3 cellular contexts compared by ENCODE assay signal in the genomic region with DNA sequence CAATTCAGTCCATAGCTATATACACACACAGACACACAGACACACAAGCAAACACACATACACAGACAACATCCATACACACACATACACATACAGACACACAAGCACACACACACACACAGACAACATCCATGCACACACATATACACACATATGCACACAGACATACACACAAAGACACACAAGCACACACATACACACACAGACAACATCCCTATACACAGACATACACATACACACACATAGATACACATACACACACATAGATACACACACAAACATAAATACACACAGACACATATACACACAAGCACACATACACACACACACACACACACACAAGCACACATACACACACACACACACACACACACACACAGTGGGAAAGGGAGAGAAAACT.
A peak's percentile ranks its signal among the peaks of the same experiment; 100 is the strongest.
TF ChIP-seq lines count a peak whose summit lies in the region.

No MANE protein-coding gene starts in this region.

TF ChIP-seq in HepG2, 621 proteins besides CTCF, POLR2A, EP300 and RAD21:
- TF ChIP-seq, protein P1, sequence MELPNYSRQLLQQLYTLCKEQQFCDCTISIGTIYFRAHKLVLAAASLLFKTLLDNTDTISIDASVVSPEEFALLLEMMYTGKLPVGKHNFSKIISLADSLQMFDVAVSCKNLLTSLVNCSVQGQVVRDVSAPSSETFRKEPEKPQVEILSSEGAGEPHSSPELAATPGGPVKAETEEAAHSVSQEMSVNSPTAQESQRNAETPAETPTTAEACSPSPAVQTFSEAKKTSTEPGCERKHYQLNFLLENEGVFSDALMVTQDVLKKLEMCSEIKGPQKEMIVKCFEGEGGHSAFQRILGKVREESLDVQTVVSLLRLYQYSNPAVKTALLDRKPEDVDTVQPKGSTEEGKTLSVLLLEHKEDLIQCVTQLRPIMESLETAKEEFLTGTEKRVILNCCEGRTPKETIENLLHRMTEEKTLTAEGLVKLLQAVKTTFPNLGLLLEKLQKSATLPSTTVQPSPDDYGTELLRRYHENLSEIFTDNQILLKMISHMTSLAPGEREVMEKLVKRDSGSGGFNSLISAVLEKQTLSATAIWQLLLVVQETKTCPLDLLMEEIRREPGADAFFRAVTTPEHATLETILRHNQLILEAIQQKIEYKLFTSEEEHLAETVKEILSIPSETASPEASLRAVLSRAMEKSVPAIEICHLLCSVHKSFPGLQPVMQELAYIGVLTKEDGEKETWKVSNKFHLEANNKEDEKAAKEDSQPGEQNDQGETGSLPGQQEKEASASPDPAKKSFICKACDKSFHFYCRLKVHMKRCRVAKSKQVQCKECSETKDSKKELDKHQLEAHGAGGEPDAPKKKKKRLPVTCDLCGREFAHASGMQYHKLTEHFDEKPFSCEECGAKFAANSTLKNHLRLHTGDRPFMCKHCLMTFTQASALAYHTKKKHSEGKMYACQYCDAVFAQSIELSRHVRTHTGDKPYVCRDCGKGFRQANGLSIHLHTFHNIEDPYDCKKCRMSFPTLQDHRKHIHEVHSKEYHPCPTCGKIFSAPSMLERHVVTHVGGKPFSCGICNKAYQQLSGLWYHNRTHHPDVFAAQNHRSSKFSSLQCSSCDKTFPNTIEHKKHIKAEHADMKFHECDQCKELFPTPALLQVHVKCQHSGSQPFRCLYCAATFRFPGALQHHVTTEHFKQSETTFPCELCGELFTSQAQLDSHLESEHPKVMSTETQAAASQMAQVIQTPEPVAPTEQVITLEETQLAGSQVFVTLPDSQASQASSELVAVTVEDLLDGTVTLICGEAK (IDR thresholded peaks at IDR 0.05): peak; percentile 24; the same call in 1 of the 2 replicates
- TF ChIP-seq, protein P1 (CRISPR knock-in tag; IDR thresholded peaks at IDR 0.05): no peak
- TF ChIP-seq PLRG1 (conservative IDR thresholded peaks at IDR 0.05) (peak; percentile 82; the same call in 1 of the 2 replicates), ZNF460 (CRISPR knock-in tag; IDR thresholded peaks at IDR 0.05; ENCODE audit: borderline replicate concordance) (no peak)

TF ChIP-seq in WTC11, 78 proteins besides CTCF, POLR2A, EP300 and RAD21 (continued from another document):
- TF ChIP-seq NFE2L1 (CRISPR knock-in tag; IDR thresholded peaks at IDR 0.05): 0 out of 2 replicates have a peak, but pooled peaks have one; percentile 32
TF ChIP-seq in WTC11: peak in this region for 1.

TF ChIP-seq in H1, 55 proteins besides CTCF, POLR2A, EP300 and RAD21 (continued from another document):
- no peak for TF ChIP-seq TBP (IDR thresholded peaks at IDR 0.05; ENCODE audit: low read depth, low read length)
- TF ChIP-seq GTF2F1 (IDR thresholded peaks at IDR 0.05; ENCODE audit: borderline replicate concordance, low read depth, low read length): no peak
- no peak for TF ChIP-seq TAF7 (optimal IDR thresholded peaks at IDR 0.05; ENCODE audit: borderline replicate concordance, low read depth, low read length)
- TF ChIP-seq HDAC2 (IDR thresholded peaks at IDR 0.05; ENCODE audit: borderline replicate concordance in 1 of 2, low read depth in 2 of 2, low read length in 2 of 2): no peak
- no peak for TF ChIP-seq SRF (IDR thresholded peaks at IDR 0.05; ENCODE audit: low read depth, low read length)
- TF ChIP-seq CEBPB (IDR thresholded peaks at IDR 0.05; ENCODE audit: low read depth, low read length): no peak
- TF ChIP-seq CHD1 (IDR thresholded peaks at IDR 0.05; ENCODE audit: low read depth, low read length): no peak
- TF ChIP-seq GABPA (IDR thresholded peaks at IDR 0.05; ENCODE audit: borderline replicate concordance, insufficient read depth, low read length): no peak
- TF ChIP-seq JUN (IDR thresholded peaks at IDR 0.05; ENCODE audit: low read depth, low read length): no peak
- TF ChIP-seq RXRA (IDR thresholded peaks at IDR 0.05; ENCODE audit: insufficient read depth, low read depth, low read length): no peak
- no peak for TF ChIP-seq RFX5 (IDR thresholded peaks at IDR 0.05; ENCODE audit: borderline replicate concordance, low read depth, low read length)
- TF ChIP-seq SP2 (IDR thresholded peaks at IDR 0.05; ENCODE audit: low read length): no peak
- TF ChIP-seq MAFK (IDR thresholded peaks at IDR 0.05; ENCODE audit: low read depth, low read length): no peak
- no peak for TF ChIP-seq TAF1 (IDR thresholded peaks at IDR 0.05; ENCODE audit: low read depth, low read length)
- TF ChIP-seq SP1 (IDR thresholded peaks at IDR 0.05; ENCODE audit: low read depth, low read length): no peak
- TF ChIP-seq RBBP5 (IDR thresholded peaks at IDR 0.05; ENCODE audit: borderline replicate concordance, low read depth, low read length): no peak
